1 cellular context compared by ENCODE assay signal in the genomic region with DNA sequence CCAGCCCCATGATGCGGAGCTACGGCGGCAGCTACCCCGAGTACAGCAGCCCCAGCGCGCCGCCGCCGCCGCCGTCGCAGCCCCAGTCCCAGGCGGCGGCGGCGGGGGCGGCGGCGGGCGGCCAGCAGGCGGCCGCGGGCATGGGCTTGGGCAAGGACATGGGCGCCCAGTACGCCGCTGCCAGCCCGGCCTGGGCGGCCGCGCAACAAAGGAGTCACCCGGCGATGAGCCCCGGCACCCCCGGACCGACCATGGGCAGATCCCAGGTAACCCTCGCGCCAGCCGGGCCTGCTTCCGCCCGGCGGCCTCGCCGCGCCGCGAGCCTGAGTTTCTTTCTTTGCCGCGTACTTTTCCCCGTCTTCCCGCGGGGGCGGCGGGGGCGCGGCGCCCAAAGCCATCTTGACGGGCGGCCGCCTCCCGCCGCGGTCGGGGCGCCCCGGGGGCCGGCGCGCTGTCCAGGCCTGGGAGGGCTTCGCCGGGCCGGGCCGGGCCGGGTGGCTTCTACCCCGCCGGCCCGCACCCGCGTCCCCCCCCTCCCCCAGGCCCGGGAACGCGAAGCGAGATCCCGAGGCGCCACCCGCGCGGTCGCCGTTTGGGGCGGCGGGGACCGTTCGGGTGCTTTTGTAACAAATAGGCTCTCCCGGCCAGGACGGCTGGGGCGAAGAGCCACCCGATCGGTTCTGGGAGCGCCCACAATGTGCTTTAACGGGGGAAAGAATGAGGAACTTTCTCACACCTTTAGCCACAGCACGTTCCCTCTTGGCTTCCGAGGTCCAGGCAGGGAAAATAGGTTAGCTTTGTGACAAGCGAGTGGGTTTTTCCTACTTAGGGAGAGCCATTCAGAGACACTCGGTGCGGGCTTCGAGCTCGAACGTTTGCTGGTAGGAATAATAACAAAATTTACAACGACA.
TF ChIP-seq lines count a peak whose summit lies in the region.

No MANE protein-coding gene starts in this region.

TF ChIP-seq in HepG2, 621 proteins besides CTCF, POLR2A, EP300 and RAD21 (continued from another document and continues in another):
- TF ChIP-seq, protein P1, sequence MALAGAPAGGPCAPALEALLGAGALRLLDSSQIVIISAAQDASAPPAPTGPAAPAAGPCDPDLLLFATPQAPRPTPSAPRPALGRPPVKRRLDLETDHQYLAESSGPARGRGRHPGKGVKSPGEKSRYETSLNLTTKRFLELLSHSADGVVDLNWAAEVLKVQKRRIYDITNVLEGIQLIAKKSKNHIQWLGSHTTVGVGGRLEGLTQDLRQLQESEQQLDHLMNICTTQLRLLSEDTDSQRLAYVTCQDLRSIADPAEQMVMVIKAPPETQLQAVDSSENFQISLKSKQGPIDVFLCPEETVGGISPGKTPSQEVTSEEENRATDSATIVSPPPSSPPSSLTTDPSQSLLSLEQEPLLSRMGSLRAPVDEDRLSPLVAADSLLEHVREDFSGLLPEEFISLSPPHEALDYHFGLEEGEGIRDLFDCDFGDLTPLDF (CRISPR knock-in tag; IDR thresholded peaks at IDR 0.05), result peak; percentile 30; the same call in 1 of the 2 replicates
- 0 out of 2 replicates have a peak, but pooled peaks have one; percentile 15 for TF ChIP-seq ZNF773 (CRISPR knock-in tag; IDR thresholded peaks at IDR 0.05; ENCODE audit: borderline replicate concordance)
- no peak for TF ChIP-seq RNF219 (CRISPR knock-in tag; IDR thresholded peaks at IDR 0.05)
- TF ChIP-seq MEIS2 (CRISPR knock-in tag; IDR thresholded peaks at IDR 0.05), result peak; percentile 48; the same call in 1 of the 2 replicates
- 0 out of 2 replicates have a peak, but pooled peaks have one; percentile 18 for TF ChIP-seq CBFB (CRISPR knock-in tag; IDR thresholded peaks at IDR 0.05)
- TF ChIP-seq ZNF577 (CRISPR knock-in tag; IDR thresholded peaks at IDR 0.05; ENCODE audit: borderline replicate concordance, low read depth), result 0 out of 2 replicates have a peak, but pooled peaks have one; percentile 44
- no peak for TF ChIP-seq ZNF432 (CRISPR knock-in tag; IDR thresholded peaks at IDR 0.05; ENCODE audit: borderline replicate concordance)
- TF ChIP-seq ARID4A (CRISPR knock-in tag; IDR thresholded peaks at IDR 0.05; ENCODE audit: borderline replicate concordance), result 0 out of 2 replicates have a peak, but pooled peaks have one; percentile 63
- TF ChIP-seq MXD3 (CRISPR knock-in tag; IDR thresholded peaks at IDR 0.05), result 0 out of 2 replicates have a peak, but pooled peaks have one; percentile 29
- peak; percentile 76; the same call in 1 of the 2 replicates for TF ChIP-seq ZC3H13 (CRISPR knock-in tag; IDR thresholded peaks at IDR 0.05)
- TF ChIP-seq ZSCAN31 (CRISPR knock-in tag; IDR thresholded peaks at IDR 0.05; ENCODE audit: low read depth), result peak; percentile 70; the same call in 1 of the 2 replicates
- no peak for TF ChIP-seq TAF15 (IDR thresholded peaks at IDR 0.05; ENCODE audit: low read depth, low read length, poor library complexity, severe bottlenecking)
- TF ChIP-seq YEATS4 (CRISPR knock-in tag; IDR thresholded peaks at IDR 0.05; ENCODE audit: borderline replicate concordance), result peak; percentile 75; the same call in 1 of the 2 replicates
- peak; percentile 35; the same call in 1 of the 2 replicates for TF ChIP-seq ZNF501 (CRISPR knock-in tag; IDR thresholded peaks at IDR 0.05)
- 0 out of 2 replicates have a peak, but pooled peaks have one; percentile 38 for TF ChIP-seq HNRNPL (IDR thresholded peaks at IDR 0.05; ENCODE audit: low read depth, low read length)
- peak; percentile 35 for TF ChIP-seq SAP130 (CRISPR knock-in tag; IDR thresholded peaks at IDR 0.05; ENCODE audit: low read depth)
- TF ChIP-seq SRY (CRISPR knock-in tag; IDR thresholded peaks at IDR 0.05), result peak; percentile 39; the same call in 1 of the 2 replicates
- TF ChIP-seq PRMT3 (CRISPR knock-in tag; IDR thresholded peaks at IDR 0.05; ENCODE audit: borderline replicate concordance, low read depth), result peak; percentile 9; the same call in 1 of the 2 replicates
- TF ChIP-seq, protein P2, sequence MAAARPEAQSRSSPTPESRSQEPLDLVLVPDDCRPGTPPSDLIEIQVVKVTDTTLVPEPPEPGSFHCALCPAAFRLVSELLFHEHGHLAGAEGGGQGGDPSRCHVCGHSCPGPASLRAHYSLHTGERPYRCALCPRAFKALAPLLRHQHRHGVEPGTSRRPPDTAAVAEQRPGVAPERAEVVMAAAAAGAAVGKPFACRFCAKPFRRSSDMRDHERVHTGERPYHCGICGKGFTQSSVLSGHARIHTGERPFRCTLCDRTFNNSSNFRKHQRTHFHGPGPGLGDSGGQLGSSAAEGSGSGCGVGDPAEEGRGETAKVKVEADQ (CRISPR knock-in tag; IDR thresholded peaks at IDR 0.05; ENCODE audit: borderline replicate concordance), result peak; percentile 72; the same call in 1 of the 2 replicates
- TF ChIP-seq ASH2L (IDR thresholded peaks at IDR 0.05; ENCODE audit: insufficient read length, low read depth, low read length), result peak; percentile 64
- 0 out of 2 replicates have a peak, but pooled peaks have one; percentile 18 for TF ChIP-seq ZNF772 (CRISPR knock-in tag; IDR thresholded peaks at IDR 0.05)
- TF ChIP-seq HNF1A (IDR thresholded peaks at IDR 0.05; ENCODE audit: low read depth), result no peak
- TF ChIP-seq HNF1A (CRISPR knock-in tag; IDR thresholded peaks at IDR 0.05; ENCODE audit: borderline replicate concordance), result 0 out of 2 replicates have a peak, but pooled peaks have one; percentile 1
- TF ChIP-seq UBTF (CRISPR knock-in tag; IDR thresholded peaks at IDR 0.05), result peak; percentile 31
- TF ChIP-seq ZNF776 (CRISPR knock-in tag; IDR thresholded peaks at IDR 0.05), result 0 out of 2 replicates have a peak, but pooled peaks have one; percentile 59
- no peak for TF ChIP-seq ZNF703 (CRISPR knock-in tag; IDR thresholded peaks at IDR 0.05; ENCODE audit: borderline replicate concordance)
- peak; percentile 29 for TF ChIP-seq YY1 (IDR thresholded peaks at IDR 0.05; ENCODE audit: insufficient read depth, insufficient replicate concordance, low read depth, low read length)
- peak; percentile 10; the same call in 1 of the 2 replicates for TF ChIP-seq ETV5 (CRISPR knock-in tag; IDR thresholded peaks at IDR 0.05; ENCODE audit: borderline replicate concordance)
- TF ChIP-seq POGZ (CRISPR knock-in tag; IDR thresholded peaks at IDR 0.05), result no peak
- peak; percentile 2; the same call in 1 of the 2 replicates for TF ChIP-seq TAF1 (CRISPR knock-in tag; IDR thresholded peaks at IDR 0.05)
- peak; percentile 47; the same call in 1 of the 2 replicates for TF ChIP-seq ZNF709 (CRISPR knock-in tag; IDR thresholded peaks at IDR 0.05)
- TF ChIP-seq ZKSCAN1 (IDR thresholded peaks at IDR 0.05; ENCODE audit: low read length), result no peak
- peak; percentile 15; the same call in 1 of the 2 replicates for TF ChIP-seq ZNF441 (CRISPR knock-in tag; IDR thresholded peaks at IDR 0.05; ENCODE audit: borderline replicate concordance)
- 0 out of 2 replicates have a peak, but pooled peaks have one; percentile 21 for TF ChIP-seq ZNF607 (CRISPR knock-in tag; IDR thresholded peaks at IDR 0.05; ENCODE audit: borderline replicate concordance)
- no peak for TF ChIP-seq ZNF17 (CRISPR knock-in tag; IDR thresholded peaks at IDR 0.05)
- TF ChIP-seq ZNF138 (CRISPR knock-in tag; IDR thresholded peaks at IDR 0.05; ENCODE audit: low read depth), result peak; percentile 20; the same call in 1 of the 2 replicates
- TF ChIP-seq LCORL (IDR thresholded peaks at IDR 0.05), result no peak
- 0 out of 2 replicates have a peak, but pooled peaks have one; percentile 46 for TF ChIP-seq LCORL (CRISPR knock-in tag; IDR thresholded peaks at IDR 0.05)
- peak; percentile 14; the same call in 1 of the 2 replicates for TF ChIP-seq ZNF777 (CRISPR knock-in tag; IDR thresholded peaks at IDR 0.05)
